3 cellular contexts compared by ENCODE assay signal in genomic region chr4:143950967-143951366, GRCh38. TPM values are rescaled to one million over a fixed set of nuclear protein-coding genes. Genes with fewer than 3 reads are reported as not detected.
"Had no signal": no experiment of that assay in that cellular context is flagged by ENCODE, and none has a peak within 500 bp of the region (broad histone marks: within the 10 kb centered on the region; RNA-seq: fewer than 3 reads in every experiment).

No MANE protein-coding gene starts in this region.

RNA-seq across cellular contexts. Expression of gene GYPE, which starts 45.6 kb away (rescaled TPM):
- total RNA-seq: MCF 10A, OCI-LY7, PC-9 had no signal
